ENCODE assay signal across 20 cellular contexts in genomic region chr10:118444016-118444415, GRCh38.
DNase-seq lines count a peak whose midpoint lies in the region; ATAC-seq and TF ChIP-seq lines count a peak whose summit lies in the region.
"Had no signal": no experiment of that assay in that cellular context is flagged by ENCODE, and none has a peak within 500 bp of the region (broad histone marks: within the 10 kb centered on the region; RNA-seq: fewer than 3 reads in every experiment).

No MANE protein-coding gene starts in this region.

- H3K4me3 Mint-ChIP-seq in activated CD4-positive, alpha-beta T cell treated with anti-CD3 and anti-CD28 coated beads, Interleukin-2, amount 10 ng/mL, durations not matched to agents 24 days and 14 days, result no peak overlapping the region
- H3K4me3 Mint-ChIP-seq: CD14-positive monocyte; CD4-positive, alpha-beta memory T cell; HFFc6 had no signal

- no peaks in the 10 kb centered on the region for H3K79me2 ChIP-seq in neural cell (replicated peaks; ENCODE audit: insufficient read depth, low read length)

- no peaks in the 10 kb centered on the region for H3K36me3 Mint-ChIP-seq in activated CD4-positive, alpha-beta T cell treated with anti-CD3 and anti-CD28 coated beads, Interleukin-2, amount 10 ng/mL, durations not matched to agents 24 days and 14 days (ENCODE audit: low read depth)
- H3K36me3 Mint-ChIP-seq: CD14-positive monocyte; CD4-positive, alpha-beta memory T cell had no signal

- peak; percentile 5 for DNase-seq in activated CD4-positive, alpha-beta T cell treated with anti-CD3 and anti-CD28 coated beads, Interleukin-2, amount 10 ng/mL, durations not matched to agents 24 days and 14 days
- no peak for DNase-seq in activated CD4-positive, alpha-beta T cell treated with anti-CD3 and anti-CD28 coated beads, Interleukin-2, amount 50 U/mL, for 4 hours
- DNase-seq in NCI-H526 (lab: John Stamatoyannopoulos, UW) (peak; percentile 74 to 77), putamen (ENCODE audit: low spot score) (no peak), RPMI8226 (no peak)
- DNase-seq: AML-193; CD4-positive, alpha-beta memory T cell; DMS153; DND-41; EL; GM23248; HCEC 1CT; HFFc6; IMR-90 had no signal

- peaks cover 19% of the 10 kb centered on the region for H3K27me3 Mint-ChIP-seq in activated CD4-positive, alpha-beta T cell treated with anti-CD3 and anti-CD28 coated beads, Interleukin-2, amount 10 ng/mL, durations not matched to agents 24 days and 14 days

- no peak overlapping the region for H2AFZ ChIP-seq in neural cell (ENCODE audit: low read depth, low read length)
- H2AFZ ChIP-seq: GM23248 had no signal

- H3F3A ChIP-seq in neural cell (ENCODE audit: insufficient read depth, low read length, poor library complexity, severe bottlenecking), result no peaks in the 10 kb centered on the region

- no peak overlapping the region for H3K9ac ChIP-seq in neural cell (ENCODE audit: low read length)
- H3K9ac ChIP-seq: BLaER1, GM23248 had no signal

- H3K27ac Mint-ChIP-seq in activated CD4-positive, alpha-beta T cell treated with anti-CD3 and anti-CD28 coated beads, Interleukin-2, amount 10 ng/mL, durations not matched to agents 24 days and 14 days, result no peak overlapping the region
- H3K27ac Mint-ChIP-seq: CD14-positive monocyte; CD4-positive, alpha-beta memory T cell; HFFc6 had no signal

- H4K20me1 ChIP-seq in neural cell (ENCODE audit: insufficient read depth), result no peaks in the 10 kb centered on the region
- H4K20me1 ChIP-seq: BLaER1 had no signal

- TF ChIP-seq CTCF in neural cell (IDR thresholded peaks at IDR 0.05; ENCODE audit: poor library complexity, severe bottlenecking), result no peak

- no peaks in the 10 kb centered on the region for H3K9me2 ChIP-seq in neural cell (ENCODE audit: insufficient read depth, low read length)

- H3K36me3 ChIP-seq in neural cell (ENCODE audit: insufficient read depth, low read length), result no peaks in the 10 kb centered on the region
- H3K36me3 ChIP-seq: BLaER1 had no signal

- no peaks in the 10 kb centered on the region for H3K9me3 ChIP-seq in neural cell (ENCODE audit: low read length)
- H3K9me3 ChIP-seq: BLaER1 had no signal

- TF ChIP-seq EP300 in neural cell (conservative IDR thresholded peaks at IDR 0.05; ENCODE audit: poor library complexity, severe bottlenecking), result no peak

- H3K27ac ChIP-seq in neural cell (ENCODE audit: low read length), result peak overlapping the region; percentile 10
- H3K27ac ChIP-seq: BLaER1, GM23248 had no signal

- H3K4me1 Mint-ChIP-seq in activated CD4-positive, alpha-beta T cell treated with anti-CD3 and anti-CD28 coated beads, Interleukin-2, amount 10 ng/mL, durations not matched to agents 24 days and 14 days, result no peaks in the 10 kb centered on the region
- H3K4me1 Mint-ChIP-seq: CD14-positive monocyte; CD4-positive, alpha-beta memory T cell had no signal

- no peak for TF ChIP-seq RAD21 in neural cell (conservative IDR thresholded peaks at IDR 0.05)

- H3K4me2 ChIP-seq in neural cell (ENCODE audit: low read length), result no peak overlapping the region
- H3K4me2 ChIP-seq: BLaER1 had no signal

- intact Hi-C loops in activated CD4-positive, alpha-beta T cell treated with anti-CD3 and anti-CD28 coated beads, Interleukin-2, amount 10 ng/mL, durations not matched to agents 24 days and 14 days (cut with micrococcal nuclease), result no loop called here

- ATAC-seq in HG02973 (IDR thresholded peaks at IDR 0.05; ENCODE audit: unreplicated experiment), result no peak
- ATAC-seq: GM12878, K562 had no signal

- no peaks in the 10 kb centered on the region for H3K27me3 ChIP-seq in neural cell (ENCODE audit: insufficient read depth, low read depth, low read length)
- H3K27me3 ChIP-seq: BLaER1 had no signal

- H3K4me3 ChIP-seq in neural cell (ENCODE audit: low read length), result no peak overlapping the region
- H3K4me3 ChIP-seq: BLaER1, GM12878, GM23248, K562 had no signal

- no peaks in the 10 kb centered on the region for H3K9me3 Mint-ChIP-seq in activated CD4-positive, alpha-beta T cell treated with anti-CD3 and anti-CD28 coated beads, Interleukin-2, amount 10 ng/mL, durations not matched to agents 24 days and 14 days
- H3K9me3 Mint-ChIP-seq: HFFc6 had no signal

TF ChIP-seq in neural cell, 6 proteins besides CTCF, POLR2A, EP300 and RAD21:
- TF ChIP-seq MXI1 (conservative IDR thresholded peaks at IDR 0.05; ENCODE audit: poor library complexity, severe bottlenecking) (no peak), SMC3 (conservative IDR thresholded peaks at IDR 0.05; ENCODE audit: poor library complexity) (no peak), TAF1 (IDR thresholded peaks at IDR 0.05; ENCODE audit: low read depth) (no peak), REST (IDR thresholded peaks at IDR 0.05; ENCODE audit: borderline replicate concordance) (no peak), POLR2AphosphoS5 (IDR thresholded peaks at IDR 0.05) (no peak), EZH2 (IDR thresholded peaks at IDR 0.05; ENCODE audit: borderline replicate concordance, insufficient read depth, low read length, poor library complexity, severe bottlenecking) (no peak)

Comparison
In these comparisons a context has a peak if more than half of its experiments do, and no peak if none do; other contexts are left out.
1. DNase-seq: peak in activated CD4-positive, alpha-beta T cell treated with anti-CD3 and anti-CD28 coated beads, Interleukin-2, amount 10 ng/mL, durations not matched to agents 24 days and 14 days (single experiment) and NCI-H526 (2 of 2); none in activated CD4-positive, alpha-beta T cell treated with anti-CD3 and anti-CD28 coated beads, Interleukin-2, amount 50 U/mL, for 4 hours (0 of 2), putamen (single experiment) and RPMI8226 (single experiment).